In genomic region chr7:150986099-150986512, GRCh38 we compare ENCODE assay signal across 8 cellular contexts. TPM values are rescaled to one million over a fixed set of nuclear protein-coding genes. Genes with fewer than 3 reads are reported as not detected.
A peak's percentile ranks its signal among the peaks of the same experiment; 100 is the strongest.
DNase-seq lines count a peak whose midpoint lies in the region; ATAC-seq and TF ChIP-seq lines count a peak whose summit lies in the region.

No MANE protein-coding gene starts in this region.

- peaks cover 37 to 76% of the 10 kb centered on the region in 2 donors for H3K27me3 Mint-ChIP-seq in effector memory CD8-positive, alpha-beta T cell

- no peak overlapping the region for H3K27ac ChIP-seq in AG04450 (ENCODE audit: low read depth, low read length)

- peak; percentile 52 to 57 for ATAC-seq in activated CD4-positive, CD25-positive, alpha-beta regulatory T cell treated with anti-CD3 and anti-CD28 coated beads, Interleukin-2, amount 50 U/mL, for 24 hours
- ATAC-seq in effector memory CD8-positive, alpha-beta T cell (replicated peaks): peak; percentile 57
- no peak for ATAC-seq in GM18873 (IDR thresholded peaks at IDR 0.05; ENCODE audit: low FRiP score, unreplicated experiment)
- no peak for ATAC-seq in HG02588 (IDR thresholded peaks at IDR 0.05; ENCODE audit: unreplicated experiment)

- H3K4me3 ChIP-seq in AG04450 (ENCODE audit: low read depth, low read length): no peak overlapping the region

- H3K9me3 ChIP-seq in AG04450 (ENCODE audit: control insufficient read depth, insufficient read depth, low read length): peaks cover 12% of the 10 kb centered on the region

- POLR2A ChIA-PET in AG04450 (lab: Yijun Ruan, JAX): no interaction called here

- peaks cover 10% of the 10 kb centered on the region for H3K36me3 Mint-ChIP-seq in effector memory CD8-positive, alpha-beta T cell (ENCODE audit: insufficient read depth)

- CTCF ChIA-PET in AG04450 (lab: Charles Lee): interaction anchor here (0.6 to 4.4 kb wide), 22 partner anchors 8 to 207 kb away, joined by 3 to 78 read pairs (median 4); no protein-coding TSS in a partner anchor

- peaks cover 0 to 15% of the 10 kb centered on the region in 2 donors for H3K9me3 Mint-ChIP-seq in effector memory CD8-positive, alpha-beta T cell

- H3K27me3 ChIP-seq in AG04450 (ENCODE audit: control insufficient read depth, insufficient read depth, low read length): peaks cover 20% of the 10 kb centered on the region

- H3K4me3 Mint-ChIP-seq in effector memory CD8-positive, alpha-beta T cell: no peak overlapping the region

- H3K27ac Mint-ChIP-seq in effector memory CD8-positive, alpha-beta T cell: no peak overlapping the region

- TF ChIP-seq CTCF in AG04450 (IDR thresholded peaks at IDR 0.05; ENCODE audit: low read depth, low read length): peak; percentile 80
- TF ChIP-seq CTCF in GM12874 (IDR thresholded peaks at IDR 0.05; ENCODE audit: insufficient read depth, low read depth, low read length): peak; percentile 80

- no peak for DNase-seq in AG04450 (ENCODE audit: low read depth, low spot score)
- peak; percentile 50 to 76 for DNase-seq in NCI-H1930 (lab: John Stamatoyannopoulos, UW)
- DNase-seq in effector memory CD8-positive, alpha-beta T cell: peak; percentile 43 to 50 (median 44)
- peak; percentile 65 for DNase-seq in mucosa of gallbladder (ENCODE audit: low spot score)

- peaks cover 13 to 16% of the 10 kb centered on the region in 2 donors for H3K4me1 Mint-ChIP-seq in effector memory CD8-positive, alpha-beta T cell (ENCODE audit: low read depth in 2 of 2)

RNA-seq across cellular contexts. Expression of gene NOS3, which starts 4.7 kb away (rescaled TPM):
- polyA plus RNA-seq in AG04450 (2011; rRNA removed): 0.60 and 1.5 TPM in 2 replicates
- 0.17 and 0.32 TPM in 2 replicates for polyA minus RNA-seq in AG04450 (2011; rRNA and poly(A)+ RNA removed)
- total RNA-seq in mucosa of gallbladder: 12.6 TPM

RNA-seq across cellular contexts. Expression of gene KCNH2, which starts 8.0 kb away (rescaled TPM):
- 1.3 and 2.0 TPM in 2 replicates for polyA plus RNA-seq in AG04450 (2011; rRNA removed)
- polyA minus RNA-seq in AG04450 (2011; rRNA and poly(A)+ RNA removed): 1.6 and 1.7 TPM in 2 replicates
- 49.4 TPM for total RNA-seq in mucosa of gallbladder

RNA-seq across cellular contexts. Expression of gene ATG9B, which starts 38.2 kb away (rescaled TPM):
- 0.02 and 0.06 TPM in 2 replicates for polyA plus RNA-seq in AG04450 (2011; rRNA removed)
- not detected in 2 replicates for polyA minus RNA-seq in AG04450 (2011; rRNA and poly(A)+ RNA removed)
- 1.2 TPM for total RNA-seq in mucosa of gallbladder

RNA-seq across cellular contexts. Expression of gene ABCB8, which starts 42.1 kb away (rescaled TPM):
- 10.7 and 13.7 TPM in 2 replicates for polyA plus RNA-seq in AG04450 (2011; rRNA removed)
- polyA minus RNA-seq in AG04450 (2011; rRNA and poly(A)+ RNA removed): 20.3 and 25.0 TPM in 2 replicates
- 43.9 TPM for total RNA-seq in mucosa of gallbladder

Comparison
In these comparisons a context has a peak if more than half of its experiments do, and no peak if none do; other contexts are left out.
1. ATAC-seq: peak in activated CD4-positive, CD25-positive, alpha-beta regulatory T cell treated with anti-CD3 and anti-CD28 coated beads, Interleukin-2, amount 50 U/mL, for 24 hours (2 of 2) and effector memory CD8-positive, alpha-beta T cell (single experiment); none in GM18873 (single experiment) and HG02588 (single experiment).